9 cellular contexts compared by ENCODE assay signal in genomic region chr20:16803965-16804792, GRCh38. TPM values are rescaled to one million over a fixed set of nuclear protein-coding genes. Genes with fewer than 3 reads are reported as not detected.
A peak's percentile ranks its signal among the peaks of the same experiment; 100 is the strongest.
DNase-seq lines count a peak whose midpoint lies in the region; ATAC-seq, FAIRE-seq and TF ChIP-seq lines count a peak whose summit lies in the region.
"Had no signal": no experiment of that assay in that cellular context is flagged by ENCODE, and none has a peak within 500 bp of the region (broad histone marks: within the 10 kb centered on the region; RNA-seq: fewer than 3 reads in every experiment).

No MANE protein-coding gene starts in this region.

- H3K36me3 Mint-ChIP-seq in T-cell, result no peaks in the 10 kb centered on the region

- H3K4me3 ChIP-seq in kidney (ENCODE audit: low read length in 2 of 2), result no peak overlapping the region

- DNase-seq in Ammon's horn (ENCODE audit: low spot score), result peak; percentile 66
- peak; percentile 14 for DNase-seq in NCI-H1048 (lab: John Stamatoyannopoulos, UW)
- peak in 19 of 34 experiments; percentile 1 to 26 (median 11) for DNase-seq in T-cell
- DNase-seq in T47D (ENCODE audit: low read depth in 1 of 2, low spot score in 1 of 2), result peak; percentile 31 to 69
- no peak for DNase-seq in kidney
- DNase-seq in stimulated activated CD4-positive, alpha-beta T cell treated with anti-CD3 and anti-CD28 coated beads, TNF-alpha, amount 100 ng/mL, for 48 hours (ENCODE audit: low read depth in 3 of 3), result peak in 2 of 3 donors; percentile 16 to 40

- peaks cover 55 to 59% of the 10 kb centered on the region in 2 donors for H3K27me3 Mint-ChIP-seq in T-cell

- H3K4me1 Mint-ChIP-seq in T-cell, result peaks cover 0 to 2% (median 0%) of the 10 kb centered on the region in 3 donors

- POLR2A ChIA-PET in T-cell (lab: Charles Lee), result no interaction called here

- peak; percentile 54 for ATAC-seq in GM18868 (IDR thresholded peaks at IDR 0.05; ENCODE audit: unreplicated experiment)
- no peak for ATAC-seq in T-cell (replicated peaks in 1 of 4)
- ATAC-seq in GM18517 (IDR thresholded peaks at IDR 0.05; ENCODE audit: unreplicated experiment), result no peak
- ATAC-seq: left colon had no signal

- H3K9ac ChIP-seq in kidney (ENCODE audit: low read length in 2 of 2), result no peak overlapping the region

- FAIRE-seq in kidney (lab: Jason Lieb, UNC), result no peak

- no peaks in the 10 kb centered on the region for H3K9me3 ChIP-seq in kidney (ENCODE audit: control insufficient read depth in 1 of 2, low read length in 2 of 2)

- TF ChIP-seq CTCF in kidney (IDR thresholded peaks at IDR 0.05; ENCODE audit: borderline replicate concordance, extremely low read depth, insufficient read depth), result peak; percentile 64

- no peak overlapping the region for H3K27ac ChIP-seq in kidney (ENCODE audit: low read depth in 2 of 2, low read length in 2 of 2)

- in situ Hi-C loops in T47D (cut with HindIII; ENCODE audit: low pct_unique_long_range_greater_than_20kb, low sequenced_read_pairs), result no loop called here

- H3K27ac Mint-ChIP-seq in T-cell, result no peak overlapping the region

- H3K4me1 ChIP-seq in kidney (ENCODE audit: control insufficient read depth in 1 of 2, insufficient read depth in 1 of 2, low read depth in 1 of 2, low read length in 2 of 2), result no peaks in the 10 kb centered on the region

- H3K4me3 Mint-ChIP-seq in T-cell, result no peak overlapping the region

- H3K9me3 Mint-ChIP-seq in T-cell, result no peaks in the 10 kb centered on the region

- CTCF ChIA-PET in T-cell (lab: Charles Lee), result interaction anchor here (0.7 to 1.4 kb wide), 6 partner anchors 9 to 1191 kb away, joined by 3 to 4 read pairs (median 3); no protein-coding TSS in a partner anchor

- H3K36me3 ChIP-seq in kidney (ENCODE audit: control insufficient read depth in 1 of 2, insufficient read depth in 2 of 2, low read length in 2 of 2), result no peaks in the 10 kb centered on the region

- intact Hi-C loops in kidney (cut with DNase I), result no loop called here

RNA-seq across cellular contexts. Expression of gene OTOR, which starts 56.0 kb away (rescaled TPM):
- total RNA-seq in T-cell (not detected), kidney (not detected)
- not detected for polyA plus RNA-seq in kidney (ENCODE audit: insufficient read depth, low read depth, low replicate concordance)
- total RNA-seq: left colon had no signal
